In the genomic region with DNA sequence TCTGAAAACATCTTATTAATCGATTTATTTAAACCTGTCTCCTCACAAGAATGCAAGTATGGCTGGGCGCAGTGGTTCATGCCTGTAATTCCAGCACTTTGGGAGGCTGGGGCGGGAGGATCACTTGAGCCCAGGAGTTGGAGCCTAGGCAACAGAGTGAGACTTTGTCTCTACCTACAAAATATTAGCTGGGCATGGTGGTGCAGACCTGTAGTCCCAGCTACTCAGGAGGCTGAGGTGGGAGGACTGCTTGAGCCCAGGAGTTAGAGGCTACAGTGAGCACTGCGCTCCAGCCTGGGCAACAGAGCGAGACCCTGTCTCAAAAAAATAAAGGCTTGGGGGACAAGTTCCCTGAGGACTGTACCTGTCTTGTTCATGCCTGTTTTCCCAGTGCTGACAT, we compare ENCODE assay signal across 7 cellular contexts.
DNase-seq lines count a peak whose midpoint lies in the region; ATAC-seq, FAIRE-seq and TF ChIP-seq lines count a peak whose summit lies in the region.
"Not testable (repeated sequence)": the region's sequence is repeated elsewhere in the genome, so short reads cannot be mapped to it uniquely, and the experiment has no call there.

No MANE protein-coding gene starts in this region.

- in situ Hi-C loops in HepG2 (cut with HindIII; ENCODE audit: extremely low pct_ligation_motif_present, low pct_unique_long_range_greater_than_20kb), result loop anchor here (10.0 kb wide), 1 partner anchor 80 kb away; no protein-coding TSS in a partner anchor

- 83% methylated on average over 5 of the region's 5 CpGs for WGBS in HepG2 (ENCODE audit: low lambda C conversion rate)
- WGBS in stomach, 5 donors, result 94 to 97% (median 95%) methylated on average over 5 of the region's 5 CpGs

- H3K79me2 ChIP-seq in SU-DHL-6 (ENCODE audit: insufficient read depth, low read length), result peaks cover 67% of the 10 kb centered on the region
- peaks cover 38% of the 10 kb centered on the region for H3K79me2 ChIP-seq in HepG2 (ENCODE audit: insufficient read depth, low read length)

- intact Hi-C loops in Caco-2 (cut with micrococcal nuclease; ENCODE audit: unreplicated experiment); activated T-helper 1 cell treated with anti-CD3 and anti-CD28 coated beads, Interleukin-12 subunit alpha, Interleukin-12 subunit beta, Interleukin-2, Interleukin-4 antibody, amounts not matched to agents 30 ng/mL and 10 ng/mL and 1 ng/mL, durations not matched to agents 14 hours and 24 hours and 36 hours (cut with micrococcal nuclease); colonic mucosa (cut with DNase I); HepG2 (cut with micrococcal nuclease; ENCODE audit: unreplicated experiment); stomach (cut with DNase I; ENCODE audit: low total_unique reads): not testable (repeated sequence)

- peak overlapping the region; percentile 73 for H3K27ac Mint-ChIP-seq in Caco-2 (ENCODE audit: unreplicated experiment)
- H3K27ac Mint-ChIP-seq in activated T-helper 1 cell treated with anti-CD3 and anti-CD28 coated beads, Interleukin-12 subunit alpha, Interleukin-12 subunit beta, Interleukin-2, Interleukin-4 antibody, amounts not matched to agents 30 ng/mL and 10 ng/mL and 1 ng/mL, durations not matched to agents 14 hours and 24 hours and 36 hours, result peak overlapping the region; percentile 55
- H3K27ac Mint-ChIP-seq in natural killer cell treated with Interleukin-12 subunit alpha and Interleukin-12 subunit beta and Interleukin-15 and Interleukin-18, amount 100 ng/mL, for 72 hours, result peak overlapping the region in 1 of 2 donors; percentile 26

- H3K9ac ChIP-seq in SU-DHL-6 (ENCODE audit: low read length); HepG2 (ENCODE audit: insufficient read depth, low read depth, low read length): not testable (repeated sequence)
- peak overlapping the region in 1 of 2 donors; percentile 19 for H3K9ac ChIP-seq in colonic mucosa (ENCODE audit: low read depth in 2 of 2, low read length in 2 of 2)

- not testable (repeated sequence) for H3K9me3 Mint-ChIP-seq in Caco-2 (ENCODE audit: unreplicated experiment); activated T-helper 1 cell treated with anti-CD3 and anti-CD28 coated beads, Interleukin-12 subunit alpha, Interleukin-12 subunit beta, Interleukin-2, Interleukin-4 antibody, amounts not matched to agents 30 ng/mL and 10 ng/mL and 1 ng/mL, durations not matched to agents 14 hours and 24 hours and 36 hours; natural killer cell treated with Interleukin-12 subunit alpha and Interleukin-12 subunit beta and Interleukin-15 and Interleukin-18, amount 100 ng/mL, for 72 hours

- H3F3A ChIP-seq in SU-DHL-6 (ENCODE audit: insufficient read depth), result peaks cover 44% of the 10 kb centered on the region

- not testable (repeated sequence) for BruUV-seq in Caco-2 (replicated peaks; lab: Mats Ljungman, UMichigan); HepG2 (replicated peaks; lab: Mats Ljungman, UMichigan)

- TF ChIP-seq RAD21 in HepG2 (CRISPR knock-in tag; IDR thresholded peaks at IDR 0.05), result not testable (repeated sequence)

- H3K9me3 ChIP-seq in Caco-2; SU-DHL-6 (ENCODE audit: insufficient read depth, low read length); colonic mucosa; HepG2 (ENCODE audit: low read length); stomach: not testable (repeated sequence)

- TF ChIP-seq POLR2A in HepG2 (IDR thresholded peaks at IDR 0.05; ENCODE audit: insufficient read depth in 1 of 2, low read depth in 2 of 2, low read length in 2 of 2); stomach (IDR thresholded peaks at IDR 0.05): not testable (repeated sequence)

- POLR2A ChIA-PET in Caco-2 (lab: Charles Lee); HepG2 (lab: Yijun Ruan, JAX): not testable (repeated sequence)

- not testable (repeated sequence) for H3K36me3 Mint-ChIP-seq in Caco-2 (ENCODE audit: insufficient read depth, unreplicated experiment); natural killer cell treated with Interleukin-12 subunit alpha and Interleukin-12 subunit beta and Interleukin-15 and Interleukin-18, amount 100 ng/mL, for 72 hours
- H3K36me3 Mint-ChIP-seq in activated T-helper 1 cell treated with anti-CD3 and anti-CD28 coated beads, Interleukin-12 subunit alpha, Interleukin-12 subunit beta, Interleukin-2, Interleukin-4 antibody, amounts not matched to agents 30 ng/mL and 10 ng/mL and 1 ng/mL, durations not matched to agents 14 hours and 24 hours and 36 hours (ENCODE audit: low read depth), result peaks cover 24% of the 10 kb centered on the region

- H3K27ac ChIP-seq in SU-DHL-6 (ENCODE audit: low read depth, low read length) (peak overlapping the region; percentile 97), colonic mucosa (peak overlapping the region; percentile 62), HepG2 (ENCODE audit: extremely low read length, insufficient read depth, low read length) (peak overlapping the region; percentile 51), stomach (peak overlapping the region; percentile 62 to 83 (median 74))

- peak overlapping the region; percentile 52 for H3K4me2 ChIP-seq in SU-DHL-6 (ENCODE audit: low read depth, low read length, poor library complexity, severe bottlenecking)
- H3K4me2 ChIP-seq in HepG2 (ENCODE audit: low read depth, low read length), result peak overlapping the region; percentile 65

- CTCF ChIA-PET in Caco-2 (lab: Charles Lee), result interaction anchor here (0.9 kb wide), 1 partner anchor 12 kb away, joined by 3 read pairs; no protein-coding TSS in a partner anchor
- CTCF ChIA-PET in HepG2 (lab: Yijun Ruan, JAX; ENCODE audit: low intra/inter-chr PET ratio, low total read pairs), result interaction anchor here (1.5 to 1.9 kb wide), 2 partner anchors 64 to 86 kb away, joined by 3 to 7 read pairs; no protein-coding TSS in a partner anchor

- not testable (repeated sequence) for ATAC-seq in HepG2; natural killer cell treated with Interleukin-12 subunit alpha and Interleukin-12 subunit beta and Interleukin-15 and Interleukin-18, amount 100 ng/mL, for 72 hours

- H3K4me3 Mint-ChIP-seq in Caco-2 (ENCODE audit: unreplicated experiment), result peak overlapping the region; percentile 59
- not testable (repeated sequence) for H3K4me3 Mint-ChIP-seq in activated T-helper 1 cell treated with anti-CD3 and anti-CD28 coated beads, Interleukin-12 subunit alpha, Interleukin-12 subunit beta, Interleukin-2, Interleukin-4 antibody, amounts not matched to agents 30 ng/mL and 10 ng/mL and 1 ng/mL, durations not matched to agents 14 hours and 24 hours and 36 hours
- H3K4me3 Mint-ChIP-seq in natural killer cell treated with Interleukin-12 subunit alpha and Interleukin-12 subunit beta and Interleukin-15 and Interleukin-18, amount 100 ng/mL, for 72 hours, result peak overlapping the region; percentile 42

- TF ChIP-seq EP300 in HepG2 (IDR thresholded peaks at IDR 0.05; ENCODE audit: low read depth in 2 of 2, low read length in 2 of 2); HepG2 (CRISPR knock-in tag; IDR thresholded peaks at IDR 0.05; ENCODE audit: borderline replicate concordance); stomach (IDR thresholded peaks at IDR 0.05): not testable (repeated sequence)

- TF ChIP-seq CTCF in Caco-2 (IDR thresholded peaks at IDR 0.05; ENCODE audit: insufficient read depth in 1 of 2, low read depth in 1 of 2, low read length in 1 of 2, severe bottlenecking in 1 of 2, unreplicated experiment in 1 of 2); SU-DHL-6 (IDR thresholded peaks at IDR 0.05; ENCODE audit: insufficient read depth, low read length, poor library complexity, severe bottlenecking); colonic mucosa (IDR thresholded peaks at IDR 0.05); HepG2 (CRISPR knock-in tag; IDR thresholded peaks at IDR 0.05); stomach (IDR thresholded peaks at IDR 0.05): not testable (repeated sequence)

- H3K27me3 ChIP-seq in Caco-2 (replicated peaks; ENCODE audit: control insufficient read depth, insufficient read depth, low read length); SU-DHL-6 (ENCODE audit: low read length); colonic mucosa; HepG2 (ENCODE audit: control insufficient read depth in 1 of 2, insufficient read depth in 2 of 2, low read length in 2 of 2); stomach: not testable (repeated sequence)

- H3K4me1 ChIP-seq in Caco-2 (peaks cover 29% of the 10 kb centered on the region), HepG2 (ENCODE audit: insufficient read depth, low read length) (peaks cover 59% of the 10 kb centered on the region), stomach (peaks cover 46 to 81% (median 59%) of the 10 kb centered on the region in 4 donors)
- H3K4me1 ChIP-seq in colonic mucosa, result not testable (repeated sequence)

- not testable (repeated sequence) for H3K4me3 ChIP-seq in Caco-2 (ENCODE audit: low read depth, low read length); SU-DHL-6 (ENCODE audit: insufficient read depth, low read length, poor library complexity, severe bottlenecking); colonic mucosa; HepG2 (replicated peaks in 1 of 3; ENCODE audit: insufficient read depth in 1 of 3, low read depth in 2 of 3, low read length in 3 of 3); stomach

- not testable (repeated sequence) for H2AFZ ChIP-seq in SU-DHL-6 (ENCODE audit: low read depth, low read length, severe bottlenecking); HepG2 (ENCODE audit: low read length)

- peaks cover 33% of the 10 kb centered on the region for H3K4me1 Mint-ChIP-seq in Caco-2 (ENCODE audit: low read depth, unreplicated experiment)
- peaks cover 94% of the 10 kb centered on the region for H3K4me1 Mint-ChIP-seq in activated T-helper 1 cell treated with anti-CD3 and anti-CD28 coated beads, Interleukin-12 subunit alpha, Interleukin-12 subunit beta, Interleukin-2, Interleukin-4 antibody, amounts not matched to agents 30 ng/mL and 10 ng/mL and 1 ng/mL, durations not matched to agents 14 hours and 24 hours and 36 hours (ENCODE audit: low read depth)
- H3K4me1 Mint-ChIP-seq in natural killer cell treated with Interleukin-12 subunit alpha and Interleukin-12 subunit beta and Interleukin-15 and Interleukin-18, amount 100 ng/mL, for 72 hours (ENCODE audit: low read depth in 2 of 2), result peaks cover 71 to 81% of the 10 kb centered on the region in 2 donors

- H3K36me3 ChIP-seq in Caco-2 (ENCODE audit: control insufficient read depth, insufficient read depth, low read length); SU-DHL-6 (ENCODE audit: low read length); colonic mucosa: not testable (repeated sequence)
- H3K36me3 ChIP-seq in HepG2 (replicated peaks in 1 of 2; ENCODE audit: control insufficient read depth in 1 of 2, insufficient read depth in 2 of 2, low read length in 2 of 2), result peaks cover 2 to 11% of the 10 kb centered on the region in 2 experiments; a peak in 3 of 5 replicates
- peaks cover 0 to 15% (median 9%) of the 10 kb centered on the region in 4 donors for H3K36me3 ChIP-seq in stomach

- DNase-seq in Caco-2; activated T-helper 1 cell treated with anti-CD3 and anti-CD28 coated beads, Interleukin-12 subunit alpha, Interleukin-12 subunit beta, Interleukin-2, Interleukin-4 antibody, amounts not matched to agents 30 ng/mL and 10 ng/mL and 1 ng/mL, durations not matched to agents 14 hours and 24 hours and 36 hours (ENCODE audit: low spot score); colonic mucosa; HepG2 (ENCODE audit: low spot score); natural killer cell treated with Interleukin-12 subunit alpha and Interleukin-12 subunit beta and Interleukin-15 and Interleukin-18, amount 100 ng/mL, for 72 hours (ENCODE audit: low spot score); stomach: not testable (repeated sequence)

- not testable (repeated sequence) for H3K9me2 ChIP-seq in SU-DHL-6 (replicated peaks; ENCODE audit: insufficient read depth, low read length)

- H3K27me3 Mint-ChIP-seq in Caco-2 (ENCODE audit: insufficient read depth, unreplicated experiment); activated T-helper 1 cell treated with anti-CD3 and anti-CD28 coated beads, Interleukin-12 subunit alpha, Interleukin-12 subunit beta, Interleukin-2, Interleukin-4 antibody, amounts not matched to agents 30 ng/mL and 10 ng/mL and 1 ng/mL, durations not matched to agents 14 hours and 24 hours and 36 hours (ENCODE audit: insufficient read depth); natural killer cell treated with Interleukin-12 subunit alpha and Interleukin-12 subunit beta and Interleukin-15 and Interleukin-18, amount 100 ng/mL, for 72 hours: not testable (repeated sequence)

- H4K20me1 ChIP-seq in SU-DHL-6 (ENCODE audit: low read depth, low read length); HepG2 (ENCODE audit: insufficient read depth, low read length): not testable (repeated sequence)

- not testable (repeated sequence) for FAIRE-seq in HepG2 (lab: Jason Lieb, UNC)
